ENCODE assay signal across 8 cellular contexts in genomic region chr11:18012314-18012905, GRCh38. TPM values are rescaled to one million over a fixed set of nuclear protein-coding genes. Genes with fewer than 3 reads are reported as not detected.
A peak's percentile ranks its signal among the peaks of the same experiment; 100 is the strongest.
DNase-seq lines count a peak whose midpoint lies in the region; ATAC-seq and TF ChIP-seq lines count a peak whose summit lies in the region.

No MANE protein-coding gene starts in this region.

- no peaks in the 10 kb centered on the region for H4K20me1 ChIP-seq in MM.1S (ENCODE audit: insufficient read depth, low read length)

- peaks cover 2% of the 10 kb centered on the region for H3K36me3 Mint-ChIP-seq in activated T-cell treated with anti-CD3 and anti-CD28 coated beads, Interleukin-2, amount 50 U/mL, for 4 hours (ENCODE audit: insufficient read depth)
- no peaks in the 10 kb centered on the region for H3K36me3 Mint-ChIP-seq in neural crest cell (ENCODE audit: low read depth)

- H3K9me2 ChIP-seq in MM.1S (replicated peaks; ENCODE audit: insufficient read depth, low read length), result no peaks in the 10 kb centered on the region

- peak overlapping the region; percentile 80 for H3K4me2 ChIP-seq in MM.1S (ENCODE audit: low read depth, low read length)

- H3K27me3 ChIP-seq in MM.1S (replicated peaks; ENCODE audit: insufficient read depth, low read length), result no peaks in the 10 kb centered on the region

- peak; percentile 5 for ATAC-seq in GM21360 (IDR thresholded peaks at IDR 0.05; ENCODE audit: unreplicated experiment)
- ATAC-seq in activated T-cell treated with anti-CD3 and anti-CD28 coated beads, Interleukin-2, amount 50 U/mL, for 4 hours, result peak; percentile 2 to 6
- no peak for ATAC-seq in HG03108 (IDR thresholded peaks at IDR 0.05; ENCODE audit: unreplicated experiment)

- no peaks in the 10 kb centered on the region for H3K27me3 Mint-ChIP-seq in activated T-cell treated with anti-CD3 and anti-CD28 coated beads, Interleukin-2, amount 50 U/mL, for 4 hours (ENCODE audit: low read depth)
- H3K27me3 Mint-ChIP-seq in neural crest cell (ENCODE audit: low read depth), result peaks cover 21% of the 10 kb centered on the region

- H3K79me2 ChIP-seq in MM.1S (ENCODE audit: low read length), result peaks cover 10% of the 10 kb centered on the region; the same call in 1 of the 2 replicates

- no peaks in the 10 kb centered on the region for H3K9me3 ChIP-seq in MM.1S (replicated peaks; ENCODE audit: insufficient read depth, low read length)

- H3K36me3 ChIP-seq in MM.1S (replicated peaks; ENCODE audit: insufficient read depth, low read length), result no peaks in the 10 kb centered on the region

- TF ChIP-seq CTCF in MM.1S (IDR thresholded peaks at IDR 0.05; ENCODE audit: low read length), result no peak
- no peak for TF ChIP-seq CTCF in fibroblast of the aortic adventitia (IDR thresholded peaks at IDR 0.05; ENCODE audit: insufficient read depth, low read length)
- no peak for TF ChIP-seq CTCF in neural crest cell (conservative IDR thresholded peaks at IDR 0.05)

- peaks cover 5% of the 10 kb centered on the region for H3K4me1 ChIP-seq in MM.1S (ENCODE audit: low read length)

- H3K9ac ChIP-seq in MM.1S (ENCODE audit: low read length), result peak overlapping the region; percentile 67; the same call in 1 of the 2 replicates

- peak overlapping the region; percentile 93 for H3K27ac Mint-ChIP-seq in neural crest cell (ENCODE audit: unreplicated experiment)

- DNase-seq in C1 segment of cervical spinal cord (lab: John Stamatoyannopoulos, UW), result peak in 8 of 14 donors; percentile 5 to 67 (median 46)
- DNase-seq in MM.1S, result no peak
- no peak for DNase-seq in activated T-cell treated with anti-CD3 and anti-CD28 coated beads, Interleukin-2, amount 50 U/mL, for 4 hours
- DNase-seq in fibroblast of the aortic adventitia (ENCODE audit: low read depth), result peak; percentile 13
- no peak for DNase-seq in neural crest cell (ENCODE audit: low read depth, low spot score)
- no peak for DNase-seq in SIG-M5 (lab: John Stamatoyannopoulos, UW)

- peaks cover 37% of the 10 kb centered on the region for H3K4me1 Mint-ChIP-seq in activated T-cell treated with anti-CD3 and anti-CD28 coated beads, Interleukin-2, amount 50 U/mL, for 4 hours (ENCODE audit: low read depth)
- peaks cover 32% of the 10 kb centered on the region for H3K4me1 Mint-ChIP-seq in neural crest cell

- peaks cover 4% of the 10 kb centered on the region for H3K9me3 Mint-ChIP-seq in activated T-cell treated with anti-CD3 and anti-CD28 coated beads, Interleukin-2, amount 50 U/mL, for 4 hours
- no peaks in the 10 kb centered on the region for H3K9me3 Mint-ChIP-seq in neural crest cell

- no peak overlapping the region for H3K27ac ChIP-seq in MM.1S (ENCODE audit: low read length)

- H3K4me3 ChIP-seq in MM.1S (ENCODE audit: low read length) (peak overlapping the region; percentile 83), fibroblast of the aortic adventitia (ENCODE audit: low read depth, low read length) (peak overlapping the region; percentile 81)

- peak overlapping the region; percentile 73 for H2AFZ ChIP-seq in MM.1S (ENCODE audit: low read length)

- H3F3A ChIP-seq in MM.1S (ENCODE audit: insufficient read depth, low read length), result 0 out of 2 replicates have a peak, but pooled peaks cover 4% of the 10 kb centered on the region

- peak overlapping the region; percentile 98 for H3K4me3 Mint-ChIP-seq in activated T-cell treated with anti-CD3 and anti-CD28 coated beads, Interleukin-2, amount 50 U/mL, for 4 hours
- H3K4me3 Mint-ChIP-seq in neural crest cell, result peak overlapping the region; percentile 99

RNA-seq across cellular contexts. Expression of gene SERGEF, which starts 0.4 kb away (rescaled TPM):
- total RNA-seq in activated T-cell treated with anti-CD3 and anti-CD28 coated beads, Interleukin-2, amount 50 U/mL, for 4 hours, result 10 to 100 TPM; 17.6 to 22.5 (median 18.6) TPM
- total RNA-seq in fibroblast of the aortic adventitia (ENCODE audit: low replicate concordance) (16.9 and 20.7 TPM in 2 replicates), neural crest cell (29.6 and 41.6 TPM in 2 replicates)

RNA-seq across cellular contexts. Expression of gene TPH1, which starts 33.7 kb away (rescaled TPM):
- under 1 TPM; 0.35 to 0.51 (median 0.40) TPM for total RNA-seq in activated T-cell treated with anti-CD3 and anti-CD28 coated beads, Interleukin-2, amount 50 U/mL, for 4 hours
- total RNA-seq in fibroblast of the aortic adventitia (ENCODE audit: low replicate concordance) (0.18 and 1.2 TPM in 2 replicates), neural crest cell (0.66 and 0.82 TPM in 2 replicates)

Comparison
In these comparisons a context has a peak if more than half of its experiments do, and no peak if none do; other contexts are left out.
1. DNase-seq: peak in C1 segment of cervical spinal cord (8 of 14) and fibroblast of the aortic adventitia (single experiment); none in MM.1S (single experiment), activated T-cell treated with anti-CD3 and anti-CD28 coated beads, Interleukin-2, amount 50 U/mL, for 4 hours (single experiment), neural crest cell (single experiment) and SIG-M5 (single experiment).